Comparison of ENCODE assay signal across 1 cellular context in genomic region chr15:68085052-68085451, GRCh38.
TF ChIP-seq lines count a peak whose summit lies in the region.

No MANE protein-coding gene starts in this region.

TF ChIP-seq in H1, 55 proteins besides CTCF, POLR2A, EP300 and RAD21:
- TF ChIP-seq RBBP5 (IDR thresholded peaks at IDR 0.05; ENCODE audit: borderline replicate concordance, low read depth, low read length) (no peak), ZNF274 (IDR thresholded peaks at IDR 0.05; ENCODE audit: borderline replicate concordance, extremely low read depth, low read length) (no peak), CEBPB (IDR thresholded peaks at IDR 0.05; ENCODE audit: low read depth, low read length) (peak; percentile 53; the same call in 1 of the 2 replicates), HDAC2 (IDR thresholded peaks at IDR 0.05; ENCODE audit: borderline replicate concordance in 1 of 2, low read depth in 2 of 2, low read length in 2 of 2) (no peak), EGR1 (IDR thresholded peaks at IDR 0.05; ENCODE audit: borderline replicate concordance, low read depth, low read length) (no peak)
TF ChIP-seq in H1: peak in this region for 1.
